Comparison of ENCODE assay signal across 8 cellular contexts in genomic region chr7:44885394-44886317, GRCh38. TPM values are rescaled to one million over a fixed set of nuclear protein-coding genes. Genes with fewer than 3 reads are reported as not detected.
A peak's percentile ranks its signal among the peaks of the same experiment; 100 is the strongest.
DNase-seq lines count a peak whose midpoint lies in the region; ATAC-seq and TF ChIP-seq lines count a peak whose summit lies in the region.

Gene PURB, minus strand, starts transcription at chr7:44885530. Its CDS starts 182 bp downstream, at chr7:44885348.

- TF ChIP-seq CTCF in BJ (IDR thresholded peaks at IDR 0.05; ENCODE audit: insufficient read depth, low read depth, low read length): no peak

- CTCF ChIA-PET in BJ (lab: Yijun Ruan, JAX): interaction anchor here (0.9 to 2.2 kb wide), 6 partner anchors 9 to 250 kb away, joined by 3 to 8 read pairs (median 3); no protein-coding TSS in a partner anchor

- peak within 1 kb of the TSS; percentile 92 for H3K4me3 ChIP-seq in BJ (ENCODE audit: low read depth, low read length)

- POLR2A ChIA-PET in BJ (lab: Charles Lee): no interaction called here

- DNase-seq in BJ (ENCODE audit: low read depth): peak; percentile 90
- DNase-seq in NCI-H524 treated with DMSO at 0.1 percent for 48 hours (lab: John Stamatoyannopoulos, UW): peak; percentile 13
- DNase-seq in activated CD4-positive, alpha-beta T cell treated with anti-CD3 and anti-CD28 coated beads for 4 hours: peak; percentile 95 to 97
- DNase-seq in kidney tubule cell (ENCODE audit: low spot score): peak; percentile 99
- peak; percentile 91 to 93 for DNase-seq in stimulated activated CD4-positive, alpha-beta T cell treated with anti-CD3 and anti-CD28 coated beads, Interleukin-1b, Interleukin-23, amount 100 ng/mL, for 1 hour (ENCODE audit: low read depth in 2 of 2)

- H3K27me3 ChIP-seq in BJ (ENCODE audit: control insufficient read depth, insufficient read depth, low read length): no peaks in the 10 kb centered on the region

- peak; percentile 90 for ATAC-seq in GM19324 (IDR thresholded peaks at IDR 0.05; ENCODE audit: low FRiP score, unreplicated experiment)
- ATAC-seq in HG03460 (IDR thresholded peaks at IDR 0.05; ENCODE audit: unreplicated experiment): peak; percentile 85

- no peaks in the 10 kb centered on the region for H3K36me3 ChIP-seq in BJ (ENCODE audit: control insufficient read depth, insufficient read depth, low read length)

- peak within 1 kb of the TSS; percentile 99 for H3K27ac ChIP-seq in cingulate gyrus (ENCODE audit: low read depth, low read length)

RNA-seq across cellular contexts. Expression of gene PURB, which starts in this region (rescaled TPM):
- polyA plus RNA-seq in BJ (2011; rRNA removed): 2.5 and 4.3 TPM in 2 replicates
- polyA minus RNA-seq in BJ (2011; rRNA and poly(A)+ RNA removed): 3.0 and 5.7 TPM in 2 replicates

Comparison
In these comparisons a context has a peak if more than half of its experiments do, and no peak if none do; other contexts are left out.
1. Peak in every context shown above with its lines: DNase-seq, ATAC-seq, H3K4me3 ChIP-seq and H3K27ac ChIP-seq.
2. DNase-seq: peak in every context shown above with its lines; median percentile 99 in kidney tubule cell; 96 in activated CD4-positive, alpha-beta T cell treated with anti-CD3 and anti-CD28 coated beads for 4 hours; 92 in stimulated activated CD4-positive, alpha-beta T cell treated with anti-CD3 and anti-CD28 coated beads, Interleukin-1b, Interleukin-23, amount 100 ng/mL, for 1 hour; 90 in BJ; 13 in NCI-H524 treated with DMSO at 0.1 percent for 48 hours.